ENCODE assay signal across 8 cellular contexts in the genomic region with DNA sequence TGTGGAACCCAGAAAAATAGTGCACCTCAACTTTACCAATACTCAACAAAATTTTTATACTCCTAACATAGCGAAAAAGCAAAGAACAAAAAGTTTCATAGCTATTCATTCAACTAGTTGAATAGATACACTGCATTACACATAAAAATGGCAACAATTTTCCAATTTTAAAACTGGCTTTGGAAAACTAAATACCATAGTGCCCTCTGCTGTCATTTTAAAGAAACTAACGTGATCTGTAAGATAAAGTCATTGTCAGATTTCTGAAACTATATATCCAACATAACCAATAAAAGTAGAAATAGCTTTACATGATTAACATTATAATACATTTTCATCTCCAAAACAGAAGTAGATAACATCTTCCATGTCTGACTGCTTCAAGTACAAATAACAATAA. TPM values are rescaled to one million over a fixed set of nuclear protein-coding genes. Genes with fewer than 3 reads are reported as not detected.
DNase-seq lines count a peak whose midpoint lies in the region; ATAC-seq, FAIRE-seq and TF ChIP-seq lines count a peak whose summit lies in the region.

No MANE protein-coding gene starts in this region.

- no peaks in the 10 kb centered on the region for H3F3A ChIP-seq in OCI-LY1 (ENCODE audit: insufficient read depth, low read length)

- peaks cover 0 to 36% (median 28%) of the 10 kb centered on the region in 3 donors for H3K36me3 Mint-ChIP-seq in naive thymus-derived CD8-positive, alpha-beta T cell

- no peaks in the 10 kb centered on the region for H3K79me2 ChIP-seq in OCI-LY1 (ENCODE audit: insufficient read depth, low read length)

- H3K27ac Mint-ChIP-seq in naive thymus-derived CD8-positive, alpha-beta T cell: no peak overlapping the region

- H3K4me2 ChIP-seq in OCI-LY1 (ENCODE audit: low read length): no peak overlapping the region

- H3K36me3 ChIP-seq in cardiac muscle cell: no peaks in the 10 kb centered on the region
- H3K36me3 ChIP-seq in OCI-LY1 (ENCODE audit: insufficient read depth, low read length): no peaks in the 10 kb centered on the region

- no peaks in the 10 kb centered on the region for H3K9me3 ChIP-seq in cardiac muscle cell (ENCODE audit: low read depth)
- no peaks in the 10 kb centered on the region for H3K9me3 ChIP-seq in OCI-LY1 (ENCODE audit: low read length)

- H3K4me3 Mint-ChIP-seq in naive thymus-derived CD8-positive, alpha-beta T cell: no peak overlapping the region

- POLR2A ChIA-PET in naive thymus-derived CD8-positive, alpha-beta T cell (lab: Charles Lee): no interaction called here

- ATAC-seq in Right ventricle myocardium superior (ENCODE audit: poor library complexity) (no peak), HG03025 (IDR thresholded peaks at IDR 0.05; ENCODE audit: low FRiP score, unreplicated experiment) (no peak), GM21526 (IDR thresholded peaks at IDR 0.05; ENCODE audit: low FRiP score, unreplicated experiment) (no peak)
- no peak for ATAC-seq in naive thymus-derived CD8-positive, alpha-beta T cell

- intact Hi-C loops in Right ventricle myocardium superior (cut with DNase I): no loop called here

- H3K27me3 Mint-ChIP-seq in naive thymus-derived CD8-positive, alpha-beta T cell: peaks cover 0 to 2% (median 0%) of the 10 kb centered on the region in 5 donors

- H3K27me3 ChIP-seq in cardiac muscle cell: no peaks in the 10 kb centered on the region
- H3K27me3 ChIP-seq in OCI-LY1 (ENCODE audit: insufficient read depth, low read length): no peaks in the 10 kb centered on the region

- H3K4me1 Mint-ChIP-seq in naive thymus-derived CD8-positive, alpha-beta T cell: peaks cover 0 to 8% (median 1%) of the 10 kb centered on the region in 4 donors

- H3K27ac ChIP-seq in cardiac muscle cell (no peak overlapping the region), OCI-LY1 (ENCODE audit: low read depth, low read length, poor library complexity, severe bottlenecking) (no peak overlapping the region)

- H3K4me3 ChIP-seq in cardiac muscle cell (no peak overlapping the region), OCI-LY1 (ENCODE audit: low read depth, low read length, poor library complexity, severe bottlenecking) (no peak overlapping the region)

- H3K4me1 ChIP-seq in cardiac muscle cell (ENCODE audit: low read depth): no peaks in the 10 kb centered on the region
- no peaks in the 10 kb centered on the region for H3K4me1 ChIP-seq in OCI-LY1 (ENCODE audit: insufficient read depth, low read length, severe bottlenecking)

- FAIRE-seq in endometrium (lab: Jason Lieb, UNC): peak; percentile 95

- no peak overlapping the region for H2AFZ ChIP-seq in OCI-LY1 (ENCODE audit: low read length)

- no peak overlapping the region for H3K9ac ChIP-seq in OCI-LY1 (ENCODE audit: low read length)

- H3K9me3 Mint-ChIP-seq in naive thymus-derived CD8-positive, alpha-beta T cell: peaks cover 0 to 9% (median 0%) of the 10 kb centered on the region in 9 donors

- H3K9me2 ChIP-seq in OCI-LY1 (ENCODE audit: low read depth, low read length): no peaks in the 10 kb centered on the region

- TF ChIP-seq CTCF in cardiac muscle cell (IDR thresholded peaks at IDR 0.05; ENCODE audit: low read depth, low read length): peak; percentile 21
- peak; percentile 59 for TF ChIP-seq CTCF in OCI-LY1 (IDR thresholded peaks at IDR 0.05; ENCODE audit: low read length)

- DNase-seq in cardiac muscle cell (ENCODE audit: low read depth in 1 of 2, low spot score in 1 of 2) (peak; percentile 15 to 23), Right ventricle myocardium superior (no peak), stromal cell of bone marrow (ENCODE audit: low read depth) (peak; percentile 9)
- no peak for DNase-seq in naive thymus-derived CD8-positive, alpha-beta T cell

- H4K20me1 ChIP-seq in OCI-LY1 (ENCODE audit: insufficient read depth, low read length): no peaks in the 10 kb centered on the region

RNA-seq across cellular contexts. Expression of a gene that starts 31.6 kb away (rescaled TPM):
- 25.1 and 30.7 TPM in 2 replicates for total RNA-seq in cardiac muscle cell
- 6.5 and 6.8 TPM in 2 replicates for polyA plus RNA-seq in cardiac muscle cell
- 11.8 TPM for total RNA-seq in Right ventricle myocardium superior
- total RNA-seq in naive thymus-derived CD8-positive, alpha-beta T cell: 1 to 10 TPM; 3.8 to 4.4 TPM
- 1 to 10 TPM; 2.9 to 5.2 (median 3.1) TPM for polyA plus RNA-seq in naive thymus-derived CD8-positive, alpha-beta T cell

Comparison
In these comparisons a context has a peak if more than half of its experiments do, and no peak if none do; other contexts are left out.
1. DNase-seq: peak in cardiac muscle cell (2 of 2) and stromal cell of bone marrow (single experiment); none in Right ventricle myocardium superior (single experiment) and naive thymus-derived CD8-positive, alpha-beta T cell (0 of 10).